13 cellular contexts compared by ENCODE assay signal in the genomic region with DNA sequence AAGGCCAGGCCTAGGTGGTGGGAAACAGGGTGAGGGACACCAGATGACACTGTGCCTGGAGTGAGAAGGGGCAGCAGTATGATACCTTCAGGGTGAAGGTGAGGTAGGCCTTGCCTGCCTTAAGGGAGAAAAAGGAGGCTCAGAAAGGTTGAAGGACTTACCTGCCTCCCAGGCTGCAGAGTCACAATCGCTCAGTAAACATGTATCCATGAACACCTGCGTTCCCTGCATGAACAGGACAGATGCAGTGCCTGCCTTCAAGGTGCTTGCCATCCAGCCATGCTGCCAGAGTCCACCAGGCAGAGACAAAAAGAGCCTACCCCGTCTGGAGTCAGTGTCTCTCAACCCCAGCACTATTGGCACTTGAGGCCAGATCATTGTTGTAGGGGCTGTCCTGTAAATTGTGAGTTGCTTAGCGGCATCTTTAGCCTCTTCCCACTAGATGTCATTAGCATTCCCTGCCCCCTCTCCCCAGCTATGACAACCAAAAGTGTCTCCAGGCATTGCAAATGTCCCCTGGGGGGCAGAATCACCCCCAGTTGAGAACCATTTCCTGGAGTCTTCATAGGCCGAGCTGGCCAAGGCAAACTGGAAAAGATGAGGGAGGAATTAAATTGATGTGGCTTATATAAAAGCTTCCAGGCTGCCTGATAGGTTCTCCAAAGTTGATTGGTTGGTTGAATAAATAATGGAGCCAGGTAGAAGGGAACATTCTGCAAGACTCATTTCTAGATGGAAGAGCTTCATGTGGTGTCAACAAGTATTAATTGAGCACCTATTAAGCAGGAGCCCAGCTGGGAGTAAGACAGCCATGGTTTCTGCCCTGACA. TPM values are rescaled to one million over a fixed set of nuclear protein-coding genes. Genes with fewer than 3 reads are reported as not detected.
A peak's percentile ranks its signal among the peaks of the same experiment; 100 is the strongest.
DNase-seq lines count a peak whose midpoint lies in the region; TF ChIP-seq lines count a peak whose summit lies in the region.
"Had no signal": no experiment of that assay in that cellular context is flagged by ENCODE, and none has a peak within 500 bp of the region (broad histone marks: within the 10 kb centered on the region; RNA-seq: fewer than 3 reads in every experiment).

No MANE protein-coding gene starts in this region.

- DNase-seq in Caco-2 (no peak), NB4 (ENCODE audit: low read depth) (peak; percentile 5), colonic mucosa (no peak), osteoblast (ENCODE audit: insufficient read length, low spot score, missing footprints) (no peak), A172 (ENCODE audit: low spot score) (no peak), GM20000 (ENCODE audit: low spot score) (no peak), AG08395 (ENCODE audit: low spot score) (no peak), adrenal gland (no peak)
- DNase-seq: activated CD4-positive, alpha-beta T cell treated with anti-CD3 and anti-CD28 coated beads for 48 hours; effector CD4-positive, alpha-beta T cell; NCI-H510A treated with DMSO at 0.1 percent for 48 hours; stimulated activated CD4-positive, alpha-beta T cell treated with anti-CD3 and anti-CD28 coated beads, Interleukin-4, amount 100 ng/mL, for 1 hour had no signal

- H4K20me1 ChIP-seq in osteoblast (ENCODE audit: insufficient read depth, low read length) = peaks cover 10% of the 10 kb centered on the region

- no peaks in the 10 kb centered on the region for H3K9me3 Mint-ChIP-seq in Caco-2 (ENCODE audit: unreplicated experiment)

- TF ChIP-seq CTCF in Caco-2 (IDR thresholded peaks at IDR 0.05; ENCODE audit: insufficient read depth in 1 of 2, low read depth in 1 of 2, low read length in 1 of 2, severe bottlenecking in 1 of 2, unreplicated experiment in 1 of 2) (no peak), NB4 (IDR thresholded peaks at IDR 0.05; ENCODE audit: low read depth, low read length) (no peak), colonic mucosa (IDR thresholded peaks at IDR 0.05) (no peak), osteoblast (IDR thresholded peaks at IDR 0.05; ENCODE audit: extremely low read depth, low read depth, low read length) (no peak), GM20000 (IDR thresholded peaks at IDR 0.05; ENCODE audit: extremely low read depth, missing control alignments) (no peak), adrenal gland (IDR thresholded peaks at IDR 0.05) (no peak)

- H3K27me3 ChIP-seq in Caco-2 (replicated peaks; ENCODE audit: control insufficient read depth, insufficient read depth, low read length) (no peaks in the 10 kb centered on the region), colonic mucosa (no peaks in the 10 kb centered on the region), osteoblast (ENCODE audit: insufficient read depth, low read length) (no peaks in the 10 kb centered on the region), adrenal gland (no peaks in the 10 kb centered on the region)

- peak overlapping the region in 1 of 2 donors; percentile 43 for H3K9ac ChIP-seq in colonic mucosa (ENCODE audit: low read depth in 2 of 2, low read length in 2 of 2)

- peak overlapping the region; percentile 82 for H3K4me2 ChIP-seq in osteoblast (ENCODE audit: insufficient read depth, low read length)

- H3K27ac Mint-ChIP-seq in Caco-2 (ENCODE audit: unreplicated experiment) = no peak overlapping the region

- WGBS in adrenal gland, 4 donors = 82 to 95% (median 89%) methylated on average over 3 to 5 of the region's 5 CpGs

- BruUV-seq in Caco-2 (replicated peaks; lab: Mats Ljungman, UMichigan) = no TSS peak

- H3K4me3 ChIP-seq in Caco-2 (ENCODE audit: low read depth, low read length) = no peak overlapping the region
- H3K4me3 ChIP-seq in NB4 (ENCODE audit: low read depth, low read length) = no peak overlapping the region
- peak overlapping the region; percentile 69 for H3K4me3 ChIP-seq in colonic mucosa
- peak overlapping the region; percentile 95 for H3K4me3 ChIP-seq in osteoblast (ENCODE audit: insufficient read depth, low read length)
- peak overlapping the region in 1 of 4 donors; percentile 100 for H3K4me3 ChIP-seq in adrenal gland

- peak overlapping the region; percentile 33 for H3K4me3 Mint-ChIP-seq in Caco-2 (ENCODE audit: unreplicated experiment)

- H2AFZ ChIP-seq in osteoblast (ENCODE audit: low read length) = no peak overlapping the region

- H3K4me1 ChIP-seq in Caco-2 (no peaks in the 10 kb centered on the region), colonic mucosa (peaks cover 4% of the 10 kb centered on the region), osteoblast (ENCODE audit: insufficient read depth, low read length) (peaks cover 14% of the 10 kb centered on the region), adrenal gland (replicated peaks in 1 of 2) (peaks cover 8 to 17% of the 10 kb centered on the region in 2 donors)

- no peaks in the 10 kb centered on the region for H3K36me3 Mint-ChIP-seq in Caco-2 (ENCODE audit: insufficient read depth, unreplicated experiment)

- no peak overlapping the region for H3K27ac ChIP-seq in colonic mucosa
- H3K27ac ChIP-seq in osteoblast (ENCODE audit: low read depth, low read length) = peak overlapping the region; percentile 36
- no peak overlapping the region for H3K27ac ChIP-seq in adrenal gland
- H3K27ac ChIP-seq: left lung had no signal

- peaks cover 6% of the 10 kb centered on the region for H3K79me2 ChIP-seq in osteoblast (ENCODE audit: insufficient read depth, low read length)

- H3K9me3 ChIP-seq in Caco-2 = no peaks in the 10 kb centered on the region
- H3K9me3 ChIP-seq in colonic mucosa = no peaks in the 10 kb centered on the region
- no peaks in the 10 kb centered on the region for H3K9me3 ChIP-seq in osteoblast (ENCODE audit: low read depth, low read length)
- H3K9me3 ChIP-seq in adrenal gland (replicated peaks in 1 of 3) = no peaks in the 10 kb centered on the region
- H3K9me3 ChIP-seq: left lung had no signal

- POLR2A ChIA-PET in Caco-2 (lab: Charles Lee) = no interaction called here

- CTCF ChIA-PET in Caco-2 (lab: Charles Lee) = no interaction called here

- peaks cover 6% of the 10 kb centered on the region for H3K27me3 Mint-ChIP-seq in Caco-2 (ENCODE audit: insufficient read depth, unreplicated experiment)

- H3K36me3 ChIP-seq in Caco-2 (ENCODE audit: control insufficient read depth, insufficient read depth, low read length) (no peaks in the 10 kb centered on the region), colonic mucosa (no peaks in the 10 kb centered on the region), osteoblast (ENCODE audit: insufficient read depth, low read length) (no peaks in the 10 kb centered on the region), adrenal gland (replicated peaks in 1 of 2) (no peaks in the 10 kb centered on the region)
- H3K36me3 ChIP-seq: left lung had no signal

- no peaks in the 10 kb centered on the region for H3K4me1 Mint-ChIP-seq in Caco-2 (ENCODE audit: low read depth, unreplicated experiment)

- TF ChIP-seq POLR2A in NB4 (IDR thresholded peaks at IDR 0.05; ENCODE audit: extremely low read depth, insufficient read length) = no peak
- TF ChIP-seq POLR2A in adrenal gland (IDR thresholded peaks at IDR 0.05) = no peak

- intact Hi-C loops in Caco-2 (cut with micrococcal nuclease; ENCODE audit: unreplicated experiment) = no loop called here
- intact Hi-C loops in colonic mucosa (cut with DNase I) = no loop called here
- intact Hi-C loops in adrenal gland (cut with DNase I) = no loop called here

RNA-seq across cellular contexts. Expression of gene MAP3K10, which starts 1.7 kb away (rescaled TPM):
- total RNA-seq in Caco-2 (2022) (10.7 and 11.8 TPM in 2 replicates), colonic mucosa (10 to 100 TPM in 1 of 2 donors, 1 to 10 TPM in 1; 9.1 to 10.9 TPM), osteoblast (8.3 and 9.8 TPM in 2 replicates), adrenal gland (10 to 100 TPM; 11.1 to 27.6 (median 18.2) TPM)
- total RNA-seq in A172 (2014; rRNA removed; shearing (Covaris generic)) = 6.2 and 12.1 TPM in 2 replicates
- 10 to 100 TPM in 2 of 3 donors, 1 to 10 TPM in 1; 2.4 to 78.3 (median 26.5) TPM for polyA plus RNA-seq in adrenal gland

RNA-seq across cellular contexts. Expression of gene TTC9B, which starts 25.2 kb away (rescaled TPM):
- total RNA-seq in Caco-2 (2022) = not detected in 2 replicates
- total RNA-seq in colonic mucosa = under 1 TPM; 0.30 to 0.69 TPM
- total RNA-seq in osteoblast = not detected in 2 replicates
- total RNA-seq in A172 (2014; rRNA removed; shearing (Covaris generic)) = 0.29 TPM in 1 of 2 replicates, not detected in the other
- total RNA-seq in adrenal gland = under 1 TPM in 1 of 8 donors, not detected in 7; 0.32 TPM
- under 1 TPM in 2 of 3 donors, not detected in 1; 0.51 to 0.56 TPM for polyA plus RNA-seq in adrenal gland
- total RNA-seq: left lung had no signal

RNA-seq across cellular contexts. Expression of gene CCNP, which starts 33.5 kb away (rescaled TPM):
- total RNA-seq in Caco-2 (2022) = 4.1 and 5.3 TPM in 2 replicates
- under 1 TPM; 0.50 to 0.64 TPM for total RNA-seq in colonic mucosa
- 0.29 TPM in 1 of 2 replicates, not detected in the other for total RNA-seq in osteoblast
- total RNA-seq in A172 (2014; rRNA removed; shearing (Covaris generic)) = not detected in 2 replicates
- 1 to 10 TPM in 4 of 8 donors, under 1 TPM in 1, not detected in 3; 0.27 to 3.0 (median 1.3) TPM for total RNA-seq in adrenal gland
- polyA plus RNA-seq in adrenal gland = 1 to 10 TPM in 1 of 3 donors, under 1 TPM in 1, not detected in 1; 0.72 to 1.0 TPM

Comparison
In these comparisons a context has a peak if more than half of its experiments do, and no peak if none do; other contexts are left out.
1. H3K4me3 ChIP-seq: peak in colonic mucosa (single experiment) and osteoblast (single experiment); none in Caco-2 (single experiment) and NB4 (single experiment).